In the genomic region with DNA sequence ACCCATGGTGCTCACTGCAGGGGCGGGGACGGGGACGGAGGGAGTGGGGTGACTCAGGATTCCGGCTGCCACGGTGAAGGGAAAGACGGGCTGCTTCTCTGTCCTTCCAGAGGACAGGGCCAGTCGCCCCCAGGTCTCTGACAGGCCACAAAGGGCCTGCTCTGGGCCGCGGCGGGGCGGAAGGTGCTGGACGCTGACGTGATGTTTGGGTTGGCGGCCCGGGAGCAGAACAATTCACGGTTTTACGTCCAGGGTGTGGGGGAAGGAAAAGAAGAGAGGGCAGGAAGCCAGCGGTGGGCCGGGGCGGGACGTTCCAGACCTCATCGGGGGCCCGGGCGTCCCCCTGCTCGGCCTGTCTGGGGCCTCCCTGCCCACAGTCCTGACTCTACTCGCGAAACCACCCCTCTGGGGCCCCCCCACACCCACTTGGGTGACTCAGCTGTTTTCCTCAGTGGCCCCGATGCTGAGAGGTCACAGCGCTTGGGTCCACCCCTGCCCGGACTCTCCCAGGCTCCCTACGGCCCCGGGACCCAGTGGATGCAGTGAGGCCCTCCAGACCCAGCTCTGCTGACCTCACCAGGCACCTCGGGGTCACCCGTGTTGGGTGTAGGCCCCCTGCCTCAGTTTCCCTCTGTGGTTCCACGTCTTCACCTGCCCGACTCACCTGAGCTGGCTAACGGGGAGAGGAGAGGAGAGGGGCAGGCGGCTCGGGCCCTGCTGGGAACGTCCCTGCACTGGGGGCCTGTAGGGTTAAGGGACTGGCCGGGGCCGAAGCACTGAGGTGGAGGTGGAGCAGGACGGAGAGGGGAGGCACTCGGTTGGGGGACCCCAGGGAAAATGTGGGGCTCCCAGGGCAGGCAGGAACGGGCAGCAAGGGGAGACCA, we compare ENCODE assay signal across 8 cellular contexts. TPM values are rescaled to one million over a fixed set of nuclear protein-coding genes. Genes with fewer than 3 reads are reported as not detected.
DNase-seq lines count a peak whose midpoint lies in the region; ATAC-seq and TF ChIP-seq lines count a peak whose summit lies in the region.

No MANE protein-coding gene starts in this region.

- peak; percentile 82 to 83 for TF ChIP-seq EP300 in tibial nerve (IDR thresholded peaks at IDR 0.05)

- DNase-seq in AG09319 (ENCODE audit: extremely low read depth, low read depth) (peak; percentile 34), T-cell (peak in 14 of 34 experiments; percentile 5 to 33 (median 16)), natural killer cell (peak; percentile 74), tibial nerve (ENCODE audit: low spot score in 2 of 2) (peak; percentile 65 to 74), NK-92 (lab: John Stamatoyannopoulos, UW; ENCODE audit: unreplicated experiment) (no peak), NCI-H82 (lab: John Stamatoyannopoulos, UW) (no peak)

- H3K27me3 Mint-ChIP-seq in T-cell (no peaks in the 10 kb centered on the region), natural killer cell (ENCODE audit: low read depth in 2 of 2) (no peaks in the 10 kb centered on the region)

- no peaks in the 10 kb centered on the region for H3K9me3 ChIP-seq in ectodermal cell (ENCODE audit: control insufficient read depth, low read length)
- H3K9me3 ChIP-seq in tibial nerve = peaks cover 0 to 12% (median 0%) of the 10 kb centered on the region in 4 donors

- no peak overlapping the region for H3K27ac Mint-ChIP-seq in T-cell
- H3K27ac Mint-ChIP-seq in natural killer cell = peak overlapping the region; percentile 83 to 93

- H3K4me3 Mint-ChIP-seq in T-cell = peak overlapping the region; percentile 21 to 57 (median 49)
- peak overlapping the region; percentile 89 for H3K4me3 Mint-ChIP-seq in natural killer cell

- 81% methylated on average over 45 of the region's 45 CpGs for WGBS in ectodermal cell, 2 experiments
- 14 to 16% methylated on average over 40 to 44 of the region's 45 CpGs for WGBS in tibial nerve, 2 donors

- TF ChIP-seq POLR2A in tibial nerve (IDR thresholded peaks at IDR 0.05) = peak in 1 of 2 donors; percentile 15

- H3K4me1 ChIP-seq in ectodermal cell (ENCODE audit: control insufficient read depth, insufficient read depth, low read length) (peaks cover 46% of the 10 kb centered on the region), tibial nerve (peaks cover 5 to 57% (median 42%) of the 10 kb centered on the region in 4 donors)

- H3K4me3 ChIP-seq in ectodermal cell (ENCODE audit: insufficient read depth, low read depth, low read length) (no peak overlapping the region), tibial nerve (peak overlapping the region in 3 of 4 donors; percentile 30 to 36 (median 30))

- CTCF ChIA-PET in T-cell (lab: Charles Lee) = no interaction called here

- H3K27ac ChIP-seq in ectodermal cell (ENCODE audit: insufficient read depth, low read depth, low read length, poor library complexity, severe bottlenecking) (peak overlapping the region; percentile 55), tibial nerve (peak overlapping the region; percentile 90 to 99 (median 93))

- TF ChIP-seq CTCF in AG09319 (IDR thresholded peaks at IDR 0.05; ENCODE audit: low read depth, low read length) (no peak), natural killer cell (IDR thresholded peaks at IDR 0.05) (no peak), tibial nerve (IDR thresholded peaks at IDR 0.05) (no peak)

- H3K36me3 ChIP-seq in ectodermal cell (ENCODE audit: control insufficient read depth, insufficient read depth, low read length) (no peaks in the 10 kb centered on the region), tibial nerve (peaks cover 0 to 32% (median 0%) of the 10 kb centered on the region in 3 donors)

- intact Hi-C loops in natural killer cell (cut with micrococcal nuclease) = loop anchor here (2.0 kb wide), 2 partner anchors 16 to 28 kb away; no protein-coding TSS in a partner anchor

- POLR2A ChIA-PET in T-cell (lab: Charles Lee) = no interaction called here

- H3K27me3 ChIP-seq in ectodermal cell (ENCODE audit: control insufficient read depth, insufficient read depth, low read length, poor library complexity, severe bottlenecking) (no peaks in the 10 kb centered on the region), tibial nerve (no peaks in the 10 kb centered on the region)

- H3K9me3 Mint-ChIP-seq in T-cell = no peaks in the 10 kb centered on the region
- H3K9me3 Mint-ChIP-seq in natural killer cell = no peaks in the 10 kb centered on the region

- H3K4me1 Mint-ChIP-seq in T-cell = peaks cover 16 to 32% (median 26%) of the 10 kb centered on the region in 3 donors
- peaks cover 22 to 55% of the 10 kb centered on the region in 2 donors for H3K4me1 Mint-ChIP-seq in natural killer cell

- peak in 3 of 4 experiments; percentile 15 to 40 (median 36) for ATAC-seq in T-cell (replicated peaks in 1 of 4)
- peak; percentile 75 to 85 (median 81) for ATAC-seq in natural killer cell
- ATAC-seq in GM18907 (IDR thresholded peaks at IDR 0.05; ENCODE audit: unreplicated experiment) = no peak

- H3K36me3 Mint-ChIP-seq in T-cell (peaks cover 3% of the 10 kb centered on the region), natural killer cell (no peaks in the 10 kb centered on the region)

RNA-seq across cellular contexts. Expression of a gene that starts 29.2 kb away (rescaled TPM):
- 10 to 100 TPM; 25.6 to 35.0 (median 32.1) TPM for total RNA-seq in T-cell
- polyA plus RNA-seq in ectodermal cell (2013, experiment 1 of 4) = 48.9 TPM
- polyA plus RNA-seq in ectodermal cell (2013, experiment 2 of 4) = 46.0 TPM
- 28.5 TPM for polyA plus RNA-seq in ectodermal cell (2013, experiment 3 of 4)
- polyA plus RNA-seq in ectodermal cell (2013, experiment 4 of 4) = 32.1 TPM
- 10 to 100 TPM; 35.0 to 49.2 (median 36.8) TPM for total RNA-seq in natural killer cell
- total RNA-seq in tibial nerve = 10 to 100 TPM; 23.0 to 37.2 (median 24.9) TPM

RNA-seq across cellular contexts. Expression of a gene that starts 37.1 kb away (rescaled TPM):
- total RNA-seq in T-cell (10 to 100 TPM; 12.6 to 28.9 (median 19.4) TPM), natural killer cell (1 to 10 TPM; 1.1 to 2.9 (median 1.3) TPM), tibial nerve (under 1 TPM in 3 of 4 donors, not detected in 1; 0.21 to 0.90 (median 0.22) TPM)
- 17.7 TPM for polyA plus RNA-seq in ectodermal cell (2013, experiment 1 of 4)
- 26.8 TPM for polyA plus RNA-seq in ectodermal cell (2013, experiment 2 of 4)
- 19.8 TPM for polyA plus RNA-seq in ectodermal cell (2013, experiment 3 of 4)
- polyA plus RNA-seq in ectodermal cell (2013, experiment 4 of 4) = 23.9 TPM

RNA-seq across cellular contexts. Expression of a gene that starts 44.4 kb away (rescaled TPM):
- total RNA-seq in T-cell (10 to 100 TPM; 25.9 to 59.0 (median 55.8) TPM), natural killer cell (10 to 100 TPM; 33.6 to 42.2 (median 40.8) TPM), tibial nerve (10 to 100 TPM; 22.9 to 59.1 (median 42.7) TPM)
- 32.3 TPM for polyA plus RNA-seq in ectodermal cell (2013, experiment 1 of 4)
- 32.3 TPM for polyA plus RNA-seq in ectodermal cell (2013, experiment 2 of 4)
- 27.7 TPM for polyA plus RNA-seq in ectodermal cell (2013, experiment 3 of 4)
- 30.8 TPM for polyA plus RNA-seq in ectodermal cell (2013, experiment 4 of 4)

Comparison
In these comparisons a context has a peak if more than half of its experiments do, and no peak if none do; other contexts are left out.
1. DNase-seq: peak in AG09319 (single experiment), natural killer cell (single experiment) and tibial nerve (2 of 2); none in NK-92 (single experiment) and NCI-H82 (single experiment).
2. H3K27ac Mint-ChIP-seq: peak in natural killer cell (2 of 2); none in T-cell (0 of 2).